9 cellular contexts compared by ENCODE assay signal in genomic region chr10:113788604-113789083, GRCh38. TPM values are rescaled to one million over a fixed set of nuclear protein-coding genes. Genes with fewer than 3 reads are reported as not detected.
DNase-seq lines count a peak whose midpoint lies in the region; ATAC-seq and TF ChIP-seq lines count a peak whose summit lies in the region.
"Had no signal": no experiment of that assay in that cellular context is flagged by ENCODE, and none has a peak within 500 bp of the region (broad histone marks: within the 10 kb centered on the region; RNA-seq: fewer than 3 reads in every experiment).

No MANE protein-coding gene starts in this region.

- no peaks in the 10 kb centered on the region for H3K27me3 Mint-ChIP-seq in neural crest cell (ENCODE audit: low read depth)

- ATAC-seq in HG03558 (IDR thresholded peaks at IDR 0.05; ENCODE audit: extremely low read depth, unreplicated experiment) (peak; percentile 74), GM21360 (IDR thresholded peaks at IDR 0.05; ENCODE audit: unreplicated experiment) (no peak)

- no peaks in the 10 kb centered on the region for H3K27me3 ChIP-seq in brain microvascular endothelial cell (replicated peaks)
- H3K27me3 ChIP-seq in WERI-Rb-1 (ENCODE audit: insufficient read depth, low read depth, severe bottlenecking): no peaks in the 10 kb centered on the region

- H3K9me3 Mint-ChIP-seq in neural crest cell: no peaks in the 10 kb centered on the region
- H3K9me3 Mint-ChIP-seq: central memory CD8-positive, alpha-beta T cell had no signal

- no peaks in the 10 kb centered on the region for H3K9me3 ChIP-seq in WERI-Rb-1 (ENCODE audit: severe bottlenecking)

- peak; percentile 70 for DNase-seq in CD1c-positive myeloid dendritic cell (ENCODE audit: extremely low spot score)
- DNase-seq in GM20000 (ENCODE audit: low spot score): peak; percentile 22
- peak; percentile 93 for DNase-seq in brain microvascular endothelial cell
- DNase-seq in neural crest cell (ENCODE audit: low read depth, low spot score): no peak
- DNase-seq in WERI-Rb-1: no peak
- DNase-seq in T-helper 1 cell: no peak

- peaks cover 4% of the 10 kb centered on the region for H3K4me1 Mint-ChIP-seq in neural crest cell
- H3K4me1 Mint-ChIP-seq: central memory CD8-positive, alpha-beta T cell had no signal

- no peak for TF ChIP-seq CTCF in GM20000 (IDR thresholded peaks at IDR 0.05; ENCODE audit: extremely low read depth, missing control alignments)
- TF ChIP-seq CTCF in brain microvascular endothelial cell (IDR thresholded peaks at IDR 0.05; ENCODE audit: low read depth, low read length, missing control alignments): no peak
- no peak for TF ChIP-seq CTCF in neural crest cell (conservative IDR thresholded peaks at IDR 0.05)
- TF ChIP-seq CTCF in WERI-Rb-1 (IDR thresholded peaks at IDR 0.05; ENCODE audit: low read depth, low read length): no peak

- peak overlapping the region; percentile 82 for H3K27ac Mint-ChIP-seq in neural crest cell (ENCODE audit: unreplicated experiment)

- H3K27ac ChIP-seq in brain microvascular endothelial cell (no peak overlapping the region), WERI-Rb-1 (no peak overlapping the region)

- H3K36me3 Mint-ChIP-seq in neural crest cell (ENCODE audit: low read depth): no peaks in the 10 kb centered on the region

- in situ Hi-C loops in brain microvascular endothelial cell (cut with HindIII; ENCODE audit: low pct_ligation_motif_present, low sequenced_read_pairs): loop anchor here (25.0 kb wide), 1 partner anchor 324 kb away; no protein-coding TSS in a partner anchor

- H3K4me3 Mint-ChIP-seq in neural crest cell: no peak overlapping the region
- H3K4me3 Mint-ChIP-seq: central memory CD8-positive, alpha-beta T cell had no signal

- H3K4me3 ChIP-seq in brain microvascular endothelial cell (ENCODE audit: low read depth, low read length): no peak overlapping the region
- no peak overlapping the region for H3K4me3 ChIP-seq in WERI-Rb-1 (ENCODE audit: low read depth, low read length)

- no peaks in the 10 kb centered on the region for H3K36me3 ChIP-seq in brain microvascular endothelial cell (replicated peaks)
- no peaks in the 10 kb centered on the region for H3K36me3 ChIP-seq in WERI-Rb-1

RNA-seq across cellular contexts. Expression of gene PLEKHS1, which starts 37.2 kb away (rescaled TPM):
- total RNA-seq in neural crest cell: not detected in 2 replicates

Comparison
In these comparisons a context has a peak if more than half of its experiments do, and no peak if none do; other contexts are left out.
1. DNase-seq: peak in CD1c-positive myeloid dendritic cell (single experiment), GM20000 (single experiment) and brain microvascular endothelial cell (single experiment); none in neural crest cell (single experiment), WERI-Rb-1 (single experiment) and T-helper 1 cell (0 of 5).